Comparison of ENCODE assay signal across 8 cellular contexts in genomic region chr15:64095795-64096485, GRCh38. TPM values are rescaled to one million over a fixed set of nuclear protein-coding genes. Genes with fewer than 3 reads are reported as not detected.
DNase-seq lines count a peak whose midpoint lies in the region; ATAC-seq and TF ChIP-seq lines count a peak whose summit lies in the region.

Gene SNX1, plus strand, starts transcription at chr15:64095982. Its CDS starts 32 bp downstream, at chr15:64096014.

- H3K9me2 ChIP-seq in PC-3 (replicated peaks; ENCODE audit: low read length), result no peaks in the 10 kb centered on the region

- POLR2A ChIA-PET in PC-3 (lab: Charles Lee; ENCODE audit: unreplicated experiment), result no interaction called here

- ATAC-seq in GM21526 (IDR thresholded peaks at IDR 0.05; ENCODE audit: low FRiP score, unreplicated experiment) (peak; percentile 39), PC-3 (peak; percentile 52)

- no peaks in the 10 kb centered on the region for H3K9me3 ChIP-seq in PC-3 (ENCODE audit: low read length)

- CTCF ChIA-PET in PC-3 (lab: Charles Lee), result no interaction called here

- peak within 1 kb of the TSS; percentile 92 for H2AFZ ChIP-seq in PC-3 (ENCODE audit: low read length)

- peaks cover 28% of the 10 kb centered on the region for H3K4me1 ChIP-seq in PC-3 (ENCODE audit: insufficient read depth, low read length)

- H3K4me3 ChIP-seq in PC-3 (ENCODE audit: low read length), result peak within 1 kb of the TSS; percentile 100

- BruUV-seq in PC-3 (replicated peaks; lab: Mats Ljungman, UMichigan), result TSS peak; percentile 67

- H3F3A ChIP-seq in PC-3 (ENCODE audit: low read length, unreplicated experiment), result no peaks in the 10 kb centered on the region

- no peaks in the 10 kb centered on the region for H3K27me3 ChIP-seq in PC-3 (ENCODE audit: low read length)

- DNase-seq in COR-L47 (lab: John Stamatoyannopoulos, UW) (peak; percentile 92), KBM-7 (peak; percentile 96), PC-3 (peak; percentile 89), activated T-cell treated with anti-CD3 and anti-CD28 coated beads for 4 hours (peak; percentile 97), epidermal melanocyte (ENCODE audit: insufficient read length, low spot score) (peak; percentile 80), middle frontal gyrus (ENCODE audit: extremely low spot score, low spot score) (peak; percentile 89)
- DNase-seq in stimulated activated CD8-positive, alpha-beta memory T cell treated with anti-CD3 and anti-CD28 coated beads, Interleukin-15, amount 100 ng/mL, for 48 hours (ENCODE audit: low read depth in 2 of 2), result peak; percentile 90 to 95

- H3K9ac ChIP-seq in PC-3 (ENCODE audit: low read length), result peak within 1 kb of the TSS; percentile 94

- peak within 1 kb of the TSS; percentile 45 for H3K27ac ChIP-seq in PC-3 (ENCODE audit: low read length)

- H3K36me3 ChIP-seq in PC-3 (ENCODE audit: low read depth, low read length), result 0 out of 2 replicates have a peak, but pooled peaks cover 3% of the 10 kb centered on the region

- in situ Hi-C loops in KBM-7 (cut with MboI; ENCODE audit: low pct_unique_long_range_greater_than_20kb, low sequenced_read_pairs), result no loop called here

- H3K4me2 ChIP-seq in PC-3 (ENCODE audit: low read length), result peak within 1 kb of the TSS; percentile 96

- intact Hi-C loops in PC-3 (cut with micrococcal nuclease), result loop anchor here (5.0 kb wide), 1 partner anchor 56 kb away; the partner anchor contains the start of gene SNX22

- TF ChIP-seq CTCF in PC-3 (conservative IDR thresholded peaks at IDR 0.05; ENCODE audit: low read depth, low read length), result no peak

- H3K79me2 ChIP-seq in PC-3 (ENCODE audit: low read length), result peaks cover 88% of the 10 kb centered on the region

- H4K20me1 ChIP-seq in PC-3 (ENCODE audit: low read length), result 0 out of 2 replicates have a peak, but pooled peaks cover 6% of the 10 kb centered on the region

RNA-seq across cellular contexts. Expression of gene SNX1, which starts in this region (rescaled TPM):
- total RNA-seq in PC-3 (2014; rRNA removed), result 24.3 and 62.3 TPM in 2 replicates

Comparison
In these comparisons a context has a peak if more than half of its experiments do, and no peak if none do; other contexts are left out.
1. Peak in every context shown above with its lines: DNase-seq, ATAC-seq, H3K4me3 ChIP-seq and H3K27ac ChIP-seq.